15 cellular contexts compared by ENCODE assay signal in genomic region chr5:139183502-139183901, GRCh38. TPM values are rescaled to one million over a fixed set of nuclear protein-coding genes. Genes with fewer than 3 reads are reported as not detected.
DNase-seq lines count a peak whose midpoint lies in the region; ATAC-seq and TF ChIP-seq lines count a peak whose summit lies in the region.
"Had no signal": no experiment of that assay in that cellular context is flagged by ENCODE, and none has a peak within 500 bp of the region (broad histone marks: within the 10 kb centered on the region; RNA-seq: fewer than 3 reads in every experiment).

No MANE protein-coding gene starts in this region.

- no peak overlapping the region for H3K4me3 Mint-ChIP-seq in naive B cell
- H3K4me3 Mint-ChIP-seq: B cell; CD8-positive, alpha-beta T cell; T-cell had no signal

- TF ChIP-seq CTCF in GM13976 (IDR thresholded peaks at IDR 0.05; ENCODE audit: borderline replicate concordance, control extremely low read depth, extremely low read depth, insufficient read depth, missing control alignments) = no peak
- TF ChIP-seq CTCF in lower leg skin (IDR thresholded peaks at IDR 0.05) = no peak

- no peak overlapping the region for H3K4me3 ChIP-seq in lower leg skin (ENCODE audit: low read depth, poor library complexity, severe bottlenecking)

- 67 to 71% methylated on average over 2 of the region's 2 CpGs for WGBS in lower leg skin, 2 donors

- peaks cover 0 to 12% of the 10 kb centered on the region in 2 donors for H3K36me3 Mint-ChIP-seq in naive B cell

- H3K27me3 Mint-ChIP-seq in naive B cell = no peaks in the 10 kb centered on the region
- H3K27me3 Mint-ChIP-seq: B cell, T-cell had no signal

- in situ Hi-C loops in GM13976 (cut with MboI; ENCODE audit: low sequenced_read_pairs, unreplicated experiment) = no loop called here

- intact Hi-C loops in lower leg skin (cut with DNase I; ENCODE audit: low total_unique reads) = no loop called here

- H3K27ac Mint-ChIP-seq in naive B cell = peak overlapping the region in 4 of 6 donors; percentile 40 to 73 (median 54)
- H3K27ac Mint-ChIP-seq: CD8-positive, alpha-beta T cell; T-cell had no signal

- no peak for TF ChIP-seq POLR2A in lower leg skin (IDR thresholded peaks at IDR 0.05)

- no peaks in the 10 kb centered on the region for H3K9me3 Mint-ChIP-seq in naive B cell
- H3K9me3 Mint-ChIP-seq: CD8-positive, alpha-beta T cell; T-cell had no signal

- ATAC-seq in naive B cell (ENCODE audit: low read depth in 2 of 2) (no peak), HG02642 (IDR thresholded peaks at IDR 0.05; ENCODE audit: poor library complexity, unreplicated experiment) (no peak)
- ATAC-seq: CD8-positive, alpha-beta T cell; T-cell had no signal

- peaks cover 41 to 50% (median 41%) of the 10 kb centered on the region in 3 donors for H3K4me1 Mint-ChIP-seq in naive B cell

- DNase-seq in DMS79 (lab: John Stamatoyannopoulos, UW) = peak; percentile 29
- peak; percentile 42 to 63 for DNase-seq in NCI-H187 (lab: John Stamatoyannopoulos, UW)
- peak; percentile 36 for DNase-seq in SW480 (ENCODE audit: low spot score)
- no peak for DNase-seq in naive B cell
- DNase-seq in GM13976 (ENCODE audit: low spot score) = no peak
- no peak for DNase-seq in HPDE6-E6E7 (ENCODE audit: extremely low spot score)
- DNase-seq in lower leg skin (ENCODE audit: low spot score in 2 of 2) = no peak
- DNase-seq: ACHN; CD8-positive, alpha-beta T cell; Karpas-422; NCI-H2081; OCI-M1; T-cell had no signal

RNA-seq across cellular contexts. Expression of gene SIL1, which starts 14.7 kb away (rescaled TPM):
- 10 to 100 TPM in 5 of 6 donors, 1 to 10 TPM in 1; 9.1 to 18.7 (median 13.6) TPM for polyA plus RNA-seq in naive B cell (ENCODE audit: low read depth in 6 of 6)
- 10 to 100 TPM; 35.1 to 45.4 (median 39.3) TPM for total RNA-seq in lower leg skin

Comparison
In these comparisons a context has a peak if more than half of its experiments do, and no peak if none do; other contexts are left out.
1. DNase-seq: peak in DMS79 (single experiment), NCI-H187 (2 of 2) and SW480 (single experiment); none in naive B cell (single experiment), GM13976 (single experiment), HPDE6-E6E7 (single experiment) and lower leg skin (0 of 2).